Comparison of ENCODE assay signal across 9 cellular contexts in the genomic region with DNA sequence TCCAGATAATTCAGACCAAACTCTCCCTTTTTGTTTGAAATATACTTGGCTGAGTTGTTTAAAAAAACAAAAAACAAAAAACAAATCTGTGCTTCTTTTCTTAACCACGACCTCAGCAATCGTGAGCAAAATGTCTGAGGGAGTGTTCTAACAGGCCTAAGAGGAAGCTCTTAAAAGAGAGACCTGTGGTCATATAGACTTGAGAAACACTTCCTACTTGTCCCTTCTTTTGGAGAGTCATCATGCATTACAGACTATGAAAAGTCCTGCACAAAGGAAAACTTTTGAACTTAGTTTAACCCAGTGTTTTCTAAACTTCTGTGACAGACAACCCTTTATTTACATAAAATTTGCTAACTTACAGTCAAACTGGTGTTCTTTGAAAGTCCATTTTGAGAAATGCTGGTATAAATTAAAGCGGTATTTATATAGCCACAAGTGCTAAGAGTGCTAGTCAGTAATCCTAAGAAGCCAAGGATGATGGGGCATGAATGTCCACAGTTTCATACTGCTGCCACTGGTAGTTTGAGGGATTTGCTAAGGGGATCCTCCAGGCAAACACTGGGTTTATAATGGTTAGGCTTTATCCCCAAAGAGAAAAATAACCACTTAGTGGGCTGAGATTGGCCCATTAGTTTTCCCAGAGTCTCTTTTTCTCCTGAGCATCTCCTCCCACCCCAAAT.
DNase-seq lines count a peak whose midpoint lies in the region; ATAC-seq, FAIRE-seq and TF ChIP-seq lines count a peak whose summit lies in the region.
"Had no signal": no experiment of that assay in that cellular context is flagged by ENCODE, and none has a peak within 500 bp of the region (broad histone marks: within the 10 kb centered on the region; RNA-seq: fewer than 3 reads in every experiment).

No MANE protein-coding gene starts in this region.

- no peaks in the 10 kb centered on the region for H3K9me1 ChIP-seq in K562 (ENCODE audit: control insufficient read depth, insufficient read depth, low read length)

- POLR2A ChIA-PET in K562 (lab: Yijun Ruan, JAX): interaction anchor here (0.7 kb wide), 1 partner anchor 1684 kb away, joined by 4 read pairs; no protein-coding TSS in a partner anchor

- H3K27ac ChIP-seq in KMS-11: no peak overlapping the region
- H3K27ac ChIP-seq in K562 (ENCODE audit: extremely low read depth, low read depth, low read length): no peak overlapping the region

- H3K27me3 Mint-ChIP-seq in chondrocyte (ENCODE audit: low read depth): peaks cover 4% of the 10 kb centered on the region

- H3K4me1 Mint-ChIP-seq in chondrocyte (ENCODE audit: low read depth): no peaks in the 10 kb centered on the region

- H3K79me2 ChIP-seq in KMS-11 (ENCODE audit: insufficient read depth, low read depth) (no peaks in the 10 kb centered on the region), K562 (ENCODE audit: control insufficient read depth, insufficient read depth, low read length) (no peaks in the 10 kb centered on the region)

- no peak overlapping the region for H3K4me2 ChIP-seq in KMS-11
- no peak overlapping the region for H3K4me2 ChIP-seq in K562 (ENCODE audit: insufficient read depth, low read length)

- H3K9ac ChIP-seq in KMS-11: no peak overlapping the region
- H3K9ac ChIP-seq in K562 (ENCODE audit: insufficient read depth in 1 of 2, low read depth in 2 of 2, low read length in 2 of 2): no peak overlapping the region

- TF ChIP-seq CTCF in KMS-11 (conservative IDR thresholded peaks at IDR 0.05; ENCODE audit: low read depth, low read length): no peak
- no peak for TF ChIP-seq CTCF in K562 (IDR thresholded peaks at IDR 0.05 in 2 of 3, conservative IDR thresholded peaks at IDR 0.05 in 1 of 3; ENCODE audit: insufficient read depth in 2 of 3, low read depth in 1 of 3, low read length in 3 of 3)
- no peak for TF ChIP-seq CTCF in chondrocyte (IDR thresholded peaks at IDR 0.05)

- H2AFZ ChIP-seq in KMS-11 (ENCODE audit: low read depth): peak overlapping the region; percentile 39; the same call in 1 of the 2 replicates
- H2AFZ ChIP-seq in K562 (ENCODE audit: low read depth, low read length): peak overlapping the region; percentile 0; the same call in 1 of the 2 replicates

- WGBS in K562 (ENCODE audit: insufficient coverage, low coverage, missing lambda C conversion rate): 21% methylated on average over 3 of the region's 3 CpGs

- in situ Hi-C loops in K562 (cut with MboI): loop anchor here (10.0 to 25.0 kb wide), 2 partner anchors 324 to 591 kb away; no protein-coding TSS in a partner anchor

- H4K20me1 ChIP-seq in KMS-11 (ENCODE audit: insufficient read depth) (no peaks in the 10 kb centered on the region), K562 (replicated peaks; ENCODE audit: control insufficient read depth, insufficient read depth, low read length) (no peaks in the 10 kb centered on the region)

- no peaks in the 10 kb centered on the region for H3K9me3 Mint-ChIP-seq in chondrocyte (ENCODE audit: low read depth)

- no TSS peak for BruUV-seq in K562 (replicated peaks; lab: Mats Ljungman, UMichigan)

- DNase-seq in Right ventricle myocardium superior (no peak), cardiac septum (ENCODE audit: low spot score) (no peak), K562 (ENCODE audit: extremely low read depth in 1 of 4, low spot score in 3 of 4) (no peak), chondrocyte (ENCODE audit: low spot score) (no peak), AG20443 (ENCODE audit: low spot score) (no peak), posterior vena cava (ENCODE audit: low spot score) (no peak)
- DNase-seq: NCI-H2171 had no signal

- no peaks in the 10 kb centered on the region for H3K9me3 ChIP-seq in K562 (replicated peaks; ENCODE audit: control insufficient read depth, insufficient read depth, low read depth, low read length)

- CTCF ChIA-PET in K562 (lab: Yijun Ruan, JAX; ENCODE audit: low intra/inter-chr PET ratio): interaction anchor here (0.6 to 1.6 kb wide), 3 partner anchors 316 to 962 kb away, joined by 4 to 7 read pairs (median 4); no protein-coding TSS in a partner anchor

- H3K27ac Mint-ChIP-seq in chondrocyte (ENCODE audit: unreplicated experiment): no peak overlapping the region

- no peaks in the 10 kb centered on the region for H3K27me3 ChIP-seq in KMS-11 (ENCODE audit: insufficient read depth, low read depth)
- 0 out of 5 replicates have a peak, but pooled peaks cover 2 to 4% of the 10 kb centered on the region in 2 experiments for H3K27me3 ChIP-seq in K562 (ENCODE audit: control insufficient read depth in 2 of 2, insufficient read depth in 2 of 2, low read length in 2 of 2)

- peaks cover 29% of the 10 kb centered on the region for H3K4me1 ChIP-seq in KMS-11 (ENCODE audit: low read depth, poor library complexity, severe bottlenecking)
- H3K4me1 ChIP-seq in K562 (replicated peaks in 1 of 2; ENCODE audit: control insufficient read depth in 2 of 2, insufficient read depth in 2 of 2, low read length in 2 of 2): peaks cover 0 to 3% of the 10 kb centered on the region in 2 experiments; a peak in 2 of 5 replicates

- no peak for TF ChIP-seq EP300 in K562 (IDR thresholded peaks at IDR 0.05; ENCODE audit: low read length)

- H3K36me3 Mint-ChIP-seq in chondrocyte (ENCODE audit: low read depth): no peaks in the 10 kb centered on the region

- no peak for TF ChIP-seq POLR2A in K562 (conservative IDR thresholded peaks at IDR 0.05)

- H3K36me3 ChIP-seq in KMS-11 (ENCODE audit: insufficient read depth) (no peaks in the 10 kb centered on the region), K562 (ENCODE audit: control insufficient read depth, insufficient read depth, low read length) (no peaks in the 10 kb centered on the region)

- no peak overlapping the region for H3K4me3 Mint-ChIP-seq in chondrocyte (ENCODE audit: unreplicated experiment)

- TF ChIP-seq RAD21 in K562 (CRISPR knock-in tag; conservative IDR thresholded peaks at IDR 0.05 in 1 of 2, IDR thresholded peaks at IDR 0.05 in 1 of 2): no peak

- H3K4me3 ChIP-seq in KMS-11 (IDR thresholded peaks at IDR 0.05; ENCODE audit: insufficient read depth, low read depth, low read length) (no peak overlapping the region), K562 (no peak overlapping the region)

- ATAC-seq in Right ventricle myocardium superior (ENCODE audit: poor library complexity) (peak; percentile 63), K562 (peak; percentile 45), esophagus mucosa (no peak)

- FAIRE-seq in K562 (lab: Jason Lieb, UNC): no peak

- intact Hi-C loops in Right ventricle myocardium superior (cut with DNase I): no loop called here
- intact Hi-C loops in cardiac septum (cut with DNase I): loop anchor here (2.0 kb wide), 1 partner anchor 318 kb away; no protein-coding TSS in a partner anchor
- intact Hi-C loops in K562 (cut with micrococcal nuclease): loop anchor here (1.0 to 10.0 kb wide), 3 partner anchors 318 to 564 kb away; no protein-coding TSS in a partner anchor
- intact Hi-C loops in posterior vena cava (cut with DNase I): no loop called here

TF ChIP-seq in K562, 482 proteins besides CTCF, POLR2A, EP300 and RAD21 (continues in another document):
- TF ChIP-seq, protein P1, sequence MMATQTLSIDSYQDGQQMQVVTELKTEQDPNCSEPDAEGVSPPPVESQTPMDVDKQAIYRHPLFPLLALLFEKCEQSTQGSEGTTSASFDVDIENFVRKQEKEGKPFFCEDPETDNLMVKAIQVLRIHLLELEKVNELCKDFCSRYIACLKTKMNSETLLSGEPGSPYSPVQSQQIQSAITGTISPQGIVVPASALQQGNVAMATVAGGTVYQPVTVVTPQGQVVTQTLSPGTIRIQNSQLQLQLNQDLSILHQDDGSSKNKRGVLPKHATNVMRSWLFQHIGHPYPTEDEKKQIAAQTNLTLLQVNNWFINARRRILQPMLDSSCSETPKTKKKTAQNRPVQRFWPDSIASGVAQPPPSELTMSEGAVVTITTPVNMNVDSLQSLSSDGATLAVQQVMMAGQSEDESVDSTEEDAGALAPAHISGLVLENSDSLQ (IDR thresholded peaks at IDR 0.05): no peak
- no peak for TF ChIP-seq ZC3H4 (CRISPR knock-in tag; IDR thresholded peaks at IDR 0.05; ENCODE audit: borderline replicate concordance)

Comparison
In these comparisons a context has a peak if more than half of its experiments do, and no peak if none do; other contexts are left out.
1. intact Hi-C loops: an anchor here in cardiac septum (2.0 kb wide) and K562 (1.0 to 10.0 kb wide); none called in Right ventricle myocardium superior and posterior vena cava.